ENCODE assay signal across 9 cellular contexts in genomic region chr16:58027341-58028167, GRCh38. TPM values are rescaled to one million over a fixed set of nuclear protein-coding genes. Genes with fewer than 3 reads are reported as not detected.
DNase-seq lines count a peak whose midpoint lies in the region; ATAC-seq and TF ChIP-seq lines count a peak whose summit lies in the region.
"Had no signal": no experiment of that assay in that cellular context is flagged by ENCODE, and none has a peak within 500 bp of the region (broad histone marks: within the 10 kb centered on the region; RNA-seq: fewer than 3 reads in every experiment).

No MANE protein-coding gene starts in this region.

- CTCF ChIA-PET in RWPE1 (lab: Yijun Ruan, JAX) = interaction anchor here (0.6 to 1.9 kb wide), 4 partner anchors 70 to 466 kb away, joined by 3 to 5 read pairs (median 4); no protein-coding TSS in a partner anchor
- CTCF ChIA-PET in activated naive CD4-positive, alpha-beta T cell treated with anti-CD3 and anti-CD28 coated beads, Interleukin-2, amount 10 ng/mL, durations not matched to agents 7 days and 5 days (lab: Charles Lee) = interaction anchor here (0.7 to 1.6 kb wide), 2 partner anchors 72 to 128 kb away, joined by 3 to 4 read pairs; no protein-coding TSS in a partner anchor

- peak; percentile 37 for DNase-seq in ELR (ENCODE audit: low read depth)
- DNase-seq in RWPE1 (ENCODE audit: low spot score) = peak; percentile 70
- DNase-seq in activated naive CD4-positive, alpha-beta T cell treated with anti-CD3 and anti-CD28 coated beads, Interleukin-2, amount 10 ng/mL, durations not matched to agents 7 days and 5 days = no peak

- H3K9me3 ChIP-seq in gastroesophageal sphincter = no peaks in the 10 kb centered on the region
- H3K9me3 ChIP-seq in parathyroid adenoma (ENCODE audit: control insufficient read depth, low read length) = no peaks in the 10 kb centered on the region

- POLR2A ChIA-PET in RWPE1 (lab: Yijun Ruan, JAX; ENCODE audit: low non-redundant PET) = interaction anchor here (1.5 kb wide), 1 partner anchor 102 kb away, joined by 3 read pairs; the partner anchor contains the start of gene CFAP20

- no peaks in the 10 kb centered on the region for H3K36me3 Mint-ChIP-seq in activated naive CD4-positive, alpha-beta T cell treated with anti-CD3 and anti-CD28 coated beads, Interleukin-2, amount 10 ng/mL, durations not matched to agents 7 days and 5 days

- TF ChIP-seq EP300 in gastroesophageal sphincter (IDR thresholded peaks at IDR 0.05) = no peak

- TF ChIP-seq CTCF in RWPE1 (conservative IDR thresholded peaks at IDR 0.05; ENCODE audit: low read depth) (no peak), gastroesophageal sphincter (IDR thresholded peaks at IDR 0.05) (no peak), parathyroid adenoma (IDR thresholded peaks at IDR 0.05) (no peak)

- ATAC-seq in gastroesophageal sphincter (no peak), GM21786 (IDR thresholded peaks at IDR 0.05; ENCODE audit: unreplicated experiment) (no peak), HG03039 (IDR thresholded peaks at IDR 0.05; ENCODE audit: unreplicated experiment) (no peak), HG03520 (IDR thresholded peaks at IDR 0.05; ENCODE audit: unreplicated experiment) (no peak)

- no peaks in the 10 kb centered on the region for H3K27me3 ChIP-seq in gastroesophageal sphincter
- H3K27me3 ChIP-seq in parathyroid adenoma (ENCODE audit: control insufficient read depth, insufficient read depth, low read length) = no peaks in the 10 kb centered on the region

- H3K4me1 ChIP-seq in gastroesophageal sphincter (peaks cover 0 to 92% (median 26%) of the 10 kb centered on the region in 3 donors), parathyroid adenoma (peaks cover 19% of the 10 kb centered on the region)

- no peak for TF ChIP-seq POLR2A in gastroesophageal sphincter (IDR thresholded peaks at IDR 0.05)

- H3K4me2 ChIP-seq in parathyroid adenoma (ENCODE audit: low read length) = peak overlapping the region; percentile 86

- peaks cover 11% of the 10 kb centered on the region for H3K79me2 ChIP-seq in parathyroid adenoma

- H3K4me1 Mint-ChIP-seq in activated naive CD4-positive, alpha-beta T cell treated with anti-CD3 and anti-CD28 coated beads, Interleukin-2, amount 10 ng/mL, durations not matched to agents 7 days and 5 days = peaks cover 10% of the 10 kb centered on the region

- H3K27ac Mint-ChIP-seq in activated naive CD4-positive, alpha-beta T cell treated with anti-CD3 and anti-CD28 coated beads, Interleukin-2, amount 10 ng/mL, durations not matched to agents 7 days and 5 days = no peak overlapping the region

- H3K27ac ChIP-seq in RWPE1 (peak overlapping the region; percentile 81), gastroesophageal sphincter (peak overlapping the region in 3 of 4 donors; percentile 83 to 89 (median 89)), parathyroid adenoma (peak overlapping the region; percentile 82)

- H3K9ac ChIP-seq in parathyroid adenoma = peak overlapping the region; percentile 19

- H3K9me3 Mint-ChIP-seq in activated naive CD4-positive, alpha-beta T cell treated with anti-CD3 and anti-CD28 coated beads, Interleukin-2, amount 10 ng/mL, durations not matched to agents 7 days and 5 days = no peaks in the 10 kb centered on the region

- H3K36me3 ChIP-seq in gastroesophageal sphincter (no peaks in the 10 kb centered on the region), parathyroid adenoma (ENCODE audit: control insufficient read depth, insufficient read depth, low read length) (no peaks in the 10 kb centered on the region)

- H3K4me3 ChIP-seq in gastroesophageal sphincter (peak overlapping the region; percentile 68 to 84), parathyroid adenoma (ENCODE audit: low read depth, low read length) (peak overlapping the region; percentile 84)

- H3K27me3 Mint-ChIP-seq in activated naive CD4-positive, alpha-beta T cell treated with anti-CD3 and anti-CD28 coated beads, Interleukin-2, amount 10 ng/mL, durations not matched to agents 7 days and 5 days = peaks cover 61% of the 10 kb centered on the region

- WGBS in gastroesophageal sphincter (ENCODE audit: low coverage in 1 of 2), 2 donors = 7 to 60% methylated on average over 1 to 6 of the region's 26 CpGs

- no peak overlapping the region for H3K4me3 Mint-ChIP-seq in activated naive CD4-positive, alpha-beta T cell treated with anti-CD3 and anti-CD28 coated beads, Interleukin-2, amount 10 ng/mL, durations not matched to agents 7 days and 5 days

- peak overlapping the region; percentile 73 for H2AFZ ChIP-seq in parathyroid adenoma

RNA-seq across cellular contexts. Expression of gene MMP15, which starts 2.0 kb away (rescaled TPM):
- total RNA-seq in gastroesophageal sphincter = 10 to 100 TPM in 2 of 4 donors, 1 to 10 TPM in 2; 2.0 to 12.8 (median 8.0) TPM

RNA-seq across cellular contexts. Expression of gene USB1, which starts 26.3 kb away (rescaled TPM):
- 10 to 100 TPM; 18.2 to 87.1 (median 27.6) TPM for total RNA-seq in gastroesophageal sphincter

RNA-seq across cellular contexts. Expression of gene ZNF319, which starts 27.1 kb away (rescaled TPM):
- total RNA-seq in gastroesophageal sphincter = 10 to 100 TPM in 1 of 4 donors, 1 to 10 TPM in 3; 4.4 to 16.0 (median 8.0) TPM

RNA-seq across cellular contexts. Expression of gene CNGB1, which starts 56.6 kb away (rescaled TPM):
- under 1 TPM in 2 of 4 donors, not detected in 2; 0.15 to 0.67 TPM for total RNA-seq in gastroesophageal sphincter
- total RNA-seq: glomerular endothelial cell had no signal
